Comparison of ENCODE assay signal across 9 cellular contexts in the genomic region with DNA sequence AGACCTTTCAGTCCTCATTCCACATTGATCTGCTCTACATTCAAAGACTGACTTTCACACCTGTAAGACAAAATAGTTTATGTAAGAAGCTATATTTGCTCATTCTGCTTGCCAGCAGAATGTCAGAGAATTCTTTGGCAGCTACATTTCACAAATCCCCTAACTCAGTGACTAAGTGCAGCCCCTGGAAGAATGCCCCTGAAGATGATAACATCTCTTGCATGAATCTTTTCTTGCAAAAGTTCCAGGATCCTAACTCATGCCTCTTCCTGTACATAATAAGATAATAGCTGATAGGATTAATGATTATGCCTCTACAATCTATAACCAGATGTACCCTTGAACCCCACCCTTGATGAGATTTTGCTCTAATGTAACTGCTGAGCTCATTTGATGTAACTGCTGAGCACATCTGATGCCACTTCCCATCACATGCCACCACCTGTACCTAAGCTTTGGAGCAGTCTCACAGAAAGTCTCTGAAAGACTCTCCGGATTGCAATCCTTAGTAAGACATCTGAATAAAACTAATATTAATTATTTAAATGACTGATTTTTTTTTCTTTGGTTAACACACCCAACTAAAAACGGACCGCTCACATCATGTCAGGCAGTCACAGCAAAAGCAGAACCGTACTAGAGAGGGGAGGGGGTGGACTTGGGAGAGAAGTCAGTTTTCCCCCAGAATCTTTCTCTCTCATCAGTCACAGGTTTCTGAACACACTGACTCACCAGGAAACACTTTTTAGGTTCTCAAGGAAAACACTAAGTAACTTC. TPM values are rescaled to one million over a fixed set of nuclear protein-coding genes. Genes with fewer than 3 reads are reported as not detected.
DNase-seq lines count a peak whose midpoint lies in the region; ATAC-seq, FAIRE-seq and TF ChIP-seq lines count a peak whose summit lies in the region.
"Had no signal": no experiment of that assay in that cellular context is flagged by ENCODE, and none has a peak within 500 bp of the region (broad histone marks: within the 10 kb centered on the region; RNA-seq: fewer than 3 reads in every experiment).

No MANE protein-coding gene starts in this region.

- POLR2A ChIA-PET in GM12878 (lab: Charles Lee) = interaction anchor here (0.6 to 1.1 kb wide), 2 partner anchors 11 to 1474 kb away, joined by 3 to 4 read pairs; a partner anchor contains a TSS

- H3K27ac ChIP-seq in Karpas-422 (ENCODE audit: low read length) (no peak overlapping the region), GM12878 (ENCODE audit: control insufficient read depth, insufficient read depth) (no peak overlapping the region)

- H3K9ac ChIP-seq in Karpas-422 (ENCODE audit: low read length) (no peak overlapping the region), GM12878 (ENCODE audit: control insufficient read depth, insufficient read depth, low read length) (no peak overlapping the region)

- BruUV-seq in GM12878 (replicated peaks; lab: Mats Ljungman, UMichigan) = no TSS peak

- CTCF ChIA-PET in GM12878 (lab: Yijun Ruan, JAX) = interaction anchor here (1.1 to 1.8 kb wide), 3 partner anchors 21 to 91 kb away, joined by 3 to 5 read pairs (median 4); no protein-coding TSS in a partner anchor

- RAD21 ChIA-PET in GM12878 (lab: Charles Lee; ENCODE audit: unreplicated experiment) = interaction anchor here (0.6 kb wide), 1 partner anchor 131 kb away, joined by 3 read pairs; no protein-coding TSS in a partner anchor

- H3K36me3 ChIP-seq in Karpas-422 (ENCODE audit: insufficient read depth, low read length) = no peaks in the 10 kb centered on the region
- no peaks in the 10 kb centered on the region for H3K36me3 ChIP-seq in GM12878 (ENCODE audit: control insufficient read depth in 2 of 2, insufficient read depth in 2 of 2, low read length in 1 of 2)

- ATAC-seq in GM12878 (0 out of 3 replicates have a peak, but pooled peaks have one; percentile 36), naive B cell (ENCODE audit: low read depth in 2 of 2) (peak; percentile 78 to 79), HG03280 (IDR thresholded peaks at IDR 0.05; ENCODE audit: unreplicated experiment) (no peak)

- peaks cover 6 to 18% (median 15%) of the 10 kb centered on the region in 3 donors for H3K4me1 Mint-ChIP-seq in naive B cell

- H3K27me3 ChIP-seq in Karpas-422 (ENCODE audit: low read length) (no peaks in the 10 kb centered on the region), GM12878 (replicated peaks in 1 of 2; ENCODE audit: control insufficient read depth in 2 of 2, insufficient read depth in 2 of 2, low read length in 1 of 2) (no peaks in the 10 kb centered on the region; a peak in 1 of 4 replicates)

- H3K9me3 ChIP-seq in Karpas-422 (ENCODE audit: low read length) (no peaks in the 10 kb centered on the region), GM12878 (replicated peaks; ENCODE audit: control insufficient read depth, insufficient read depth, low read length) (peaks cover 2% of the 10 kb centered on the region; the same call in 1 of the 3 replicates)

- no peak for TF ChIP-seq EP300 in GM12878 (IDR thresholded peaks at IDR 0.05; ENCODE audit: borderline replicate concordance in 1 of 2, control insufficient read depth in 1 of 2, low read depth in 2 of 2, low read length in 2 of 2)

- no peaks in the 10 kb centered on the region for H3K9me2 ChIP-seq in Karpas-422 (replicated peaks; ENCODE audit: insufficient read depth, low read length)

- SMC1A ChIA-PET in GM12878 (lab: Charles Lee; ENCODE audit: uncharacterized antibody, unreplicated experiment) = interaction anchor here (1.1 to 1.3 kb wide), 4 partner anchors 9 to 59 kb away, joined by 3 to 5 read pairs (median 4); a partner anchor contains a TSS

- H3K79me2 ChIP-seq in Karpas-422 (ENCODE audit: low read length) (no peaks in the 10 kb centered on the region), GM12878 (ENCODE audit: control insufficient read depth, insufficient read depth, low read length) (no peaks in the 10 kb centered on the region)

- DNase-seq in CD1c-positive myeloid dendritic cell (ENCODE audit: extremely low spot score) = peak; percentile 30
- DNase-seq in Karpas-422 = peak; percentile 25
- DNase-seq in GM12878 (ENCODE audit: low read depth, low spot score) = no peak
- no peak for DNase-seq in naive B cell
- DNase-seq in RPMI8226 = no peak
- DNase-seq in activated CD8-positive, alpha-beta memory T cell treated with anti-CD3 and anti-CD28 coated beads, Interleukin-2, amount 50 U/mL, for 4 hours = no peak
- DNase-seq in NCI-H2171 treated with DMSO at 0.1 percent for 48 hours (lab: John Stamatoyannopoulos, UW) = no peak

- H3K27me3 Mint-ChIP-seq in naive B cell = peaks cover 43 to 61% (median 53%) of the 10 kb centered on the region in 3 donors

- in situ Hi-C loops in GM12878 (cut with MboI) = no loop called here

- no peak for TF ChIP-seq CTCF in GM12878 (IDR thresholded peaks at IDR 0.05 in 2 of 3, conservative IDR thresholded peaks at IDR 0.05 in 1 of 3; ENCODE audit: control insufficient read depth in 2 of 3, extremely low read depth in 1 of 3, insufficient read depth in 1 of 3, low read depth in 3 of 3, low read length in 3 of 3)

- FAIRE-seq in GM12878 (lab: Jason Lieb, UNC) = no peak
- FAIRE-seq: RCC 7860 had no signal

- no peak for TF ChIP-seq RAD21 in GM12878 (IDR thresholded peaks at IDR 0.05; ENCODE audit: insufficient read depth, low read depth, low read length)

- H2AFZ ChIP-seq in Karpas-422 (ENCODE audit: low read length) (no peak overlapping the region), GM12878 (ENCODE audit: control insufficient read depth, low read depth, low read length) (no peak overlapping the region)

- H3K4me1 ChIP-seq in Karpas-422 (ENCODE audit: low read length) (no peaks in the 10 kb centered on the region), GM12878 (ENCODE audit: control insufficient read depth, insufficient read depth, low read length) (peaks cover 21% of the 10 kb centered on the region)

- H3K9me3 Mint-ChIP-seq in naive B cell = peaks cover 0 to 6% (median 3%) of the 10 kb centered on the region in 7 donors

- H3K4me3 ChIP-seq in Karpas-422 (ENCODE audit: low read length) (no peak overlapping the region), GM12878 (no peak overlapping the region)

- intact Hi-C loops in GM12878 (cut with micrococcal nuclease; ENCODE audit: unreplicated experiment) = loop anchor here (1.0 kb wide), 1 partner anchor 10 kb away; no protein-coding TSS in a partner anchor

- H4K20me1 ChIP-seq in Karpas-422 (ENCODE audit: insufficient read depth, low read depth, low read length) (no peaks in the 10 kb centered on the region), GM12878 (ENCODE audit: control insufficient read depth, insufficient read depth) (no peaks in the 10 kb centered on the region)

- peaks cover 0 to 7% of the 10 kb centered on the region in 2 donors for H3K36me3 Mint-ChIP-seq in naive B cell

- TF ChIP-seq POLR2A in GM12878 (IDR thresholded peaks at IDR 0.05; ENCODE audit: low read depth, low read length) = no peak

- no peak overlapping the region for H3K4me2 ChIP-seq in Karpas-422 (ENCODE audit: low read depth, low read length, poor library complexity, severe bottlenecking)
- H3K4me2 ChIP-seq in GM12878 (ENCODE audit: control insufficient read depth, insufficient read depth) = peak overlapping the region; percentile 88

- H3K4me3 Mint-ChIP-seq in naive B cell = peak overlapping the region; percentile 68 to 92 (median 83)

- WGBS in GM12878 (ENCODE audit: insufficient coverage, insufficient replicate concordance, low lambda C conversion rate, missing lambda C conversion rate) = 25% methylated on average over 4 of the region's 4 CpGs

- H3K27ac Mint-ChIP-seq in naive B cell = no peak overlapping the region

TF ChIP-seq in GM12878, 131 proteins besides CTCF, POLR2A, EP300 and RAD21 (continues in another document):
- TF ChIP-seq IKZF1 (conservative IDR thresholded peaks at IDR 0.05) (no peak), ZNF207 (IDR thresholded peaks at IDR 0.05; ENCODE audit: borderline replicate concordance) (no peak)

RNA-seq across cellular contexts. Expression of a gene that starts 0.7 kb away (rescaled TPM):
- not detected in 2 replicates for total RNA-seq in Karpas-422 (2014; rRNA removed; shearing (Covaris generic); ENCODE audit: low replicate concordance)
- 0.02 and 0.10 TPM in 2 replicates for total RNA-seq in GM12878 (2013; cell fraction: nucleolus; rRNA removed)
- total RNA-seq in GM12878 (2014; rRNA removed) = 0.11 and 0.34 TPM in 2 replicates
- 0.18 and 0.31 TPM in 2 replicates for total RNA-seq in GM12878 (2014; rRNA removed; fragmentation: Illumina TruSeq; extraction: Trizol)
- total RNA-seq in GM12878 (2021) = 0.11 and 0.21 TPM in 2 replicates
- 0.08 TPM for polyA plus RNA-seq in GM12878 (2011; ENCODE audit: low read depth)
- polyA plus RNA-seq in GM12878 (2011; rRNA removed) = not detected in 2 replicates
- not detected in 2 replicates for polyA plus RNA-seq in GM12878 (2011; cell fraction: cytosol; rRNA removed)
- not detected in 2 replicates for polyA plus RNA-seq in GM12878 (2011; cell fraction: nucleus; rRNA removed)
- 0.14 and 0.65 TPM in 2 replicates for polyA plus RNA-seq in GM12878 (2012)
- polyA plus RNA-seq in GM12878 (2014; fragmentation: Illumina TruSeq; extraction: Trizol) = 0.10 and 0.14 TPM in 2 replicates
- under 1 TPM; 0.02 to 0.04 TPM for polyA plus RNA-seq in GM12878 (2014; fragmentation: Nextera tagmentation; extraction: Ambion mirVana)
- 0.05 TPM in 2 replicates for polyA plus RNA-seq in GM12878 (2014; rRNA removed)
- not detected for polyA plus RNA-seq in GM12878 (2016; fragmentation: Nextera tagmentation; extraction: Ambion mirVana)
- not detected in 2 replicates for polyA minus RNA-seq in GM12878 (2011; rRNA and poly(A)+ RNA removed)
- polyA minus RNA-seq in GM12878 (2011; cell fraction: cytosol; rRNA and poly(A)+ RNA removed) = not detected in 2 replicates
- not detected in 2 replicates for polyA minus RNA-seq in GM12878 (2011; cell fraction: nucleus; rRNA and poly(A)+ RNA removed)
- not detected for polyA plus RNA-seq in naive B cell (ENCODE audit: low read depth in 6 of 6)

RNA-seq across cellular contexts. Expression of a gene that starts 11.5 kb away (rescaled TPM):
- total RNA-seq in Karpas-422 (2014; rRNA removed; shearing (Covaris generic); ENCODE audit: low replicate concordance) = 93.7 and 199 TPM in 2 replicates
- 24.1 and 24.9 TPM in 2 replicates for total RNA-seq in GM12878 (2013; cell fraction: nucleolus; rRNA removed)
- total RNA-seq in GM12878 (2014; rRNA removed) = 151 and 203 TPM in 2 replicates
- total RNA-seq in GM12878 (2014; rRNA removed; fragmentation: Illumina TruSeq; extraction: Trizol) = 166 and 174 TPM in 2 replicates
- 108 and 110 TPM in 2 replicates for total RNA-seq in GM12878 (2021)
- 42.7 TPM for polyA plus RNA-seq in GM12878 (2011; ENCODE audit: low read depth)
- 148 and 215 TPM in 2 replicates for polyA plus RNA-seq in GM12878 (2011; rRNA removed)
- 52.7 and 61.1 TPM in 2 replicates for polyA plus RNA-seq in GM12878 (2011; cell fraction: cytosol; rRNA removed)
- polyA plus RNA-seq in GM12878 (2011; cell fraction: nucleus; rRNA removed) = 31.3 and 31.4 TPM in 2 replicates
- polyA plus RNA-seq in GM12878 (2012) = 68.3 and 89.5 TPM in 2 replicates
- 190 and 242 TPM in 2 replicates for polyA plus RNA-seq in GM12878 (2014; fragmentation: Illumina TruSeq; extraction: Trizol)
- 100 to 1,000 TPM; 105 to 133 TPM for polyA plus RNA-seq in GM12878 (2014; fragmentation: Nextera tagmentation; extraction: Ambion mirVana)
- 116 and 141 TPM in 2 replicates for polyA plus RNA-seq in GM12878 (2014; rRNA removed)
- 100 to 1,000 TPM; 207 to 227 TPM for polyA plus RNA-seq in GM12878 (2016; fragmentation: Nextera tagmentation; extraction: Ambion mirVana)
- polyA minus RNA-seq in GM12878 (2011; rRNA and poly(A)+ RNA removed) = 35.1 and 45.9 TPM in 2 replicates
- polyA minus RNA-seq in GM12878 (2011; cell fraction: cytosol; rRNA and poly(A)+ RNA removed) = 21.7 and 27.4 TPM in 2 replicates
- polyA minus RNA-seq in GM12878 (2011; cell fraction: nucleus; rRNA and poly(A)+ RNA removed) = 6.3 and 8.4 TPM in 2 replicates
- 100 to 1,000 TPM; 177 to 363 (median 237) TPM for polyA plus RNA-seq in naive B cell (ENCODE audit: low read depth in 6 of 6)

Comparison
In these comparisons a context has a peak if more than half of its experiments do, and no peak if none do; other contexts are left out.
1. DNase-seq: peak in CD1c-positive myeloid dendritic cell (single experiment) and Karpas-422 (single experiment); none in GM12878 (single experiment), naive B cell (single experiment), RPMI8226 (single experiment), activated CD8-positive, alpha-beta memory T cell treated with anti-CD3 and anti-CD28 coated beads, Interleukin-2, amount 50 U/mL, for 4 hours (single experiment) and NCI-H2171 treated with DMSO at 0.1 percent for 48 hours (single experiment).